ENCODE assay signal across 8 cellular contexts in the genomic region with DNA sequence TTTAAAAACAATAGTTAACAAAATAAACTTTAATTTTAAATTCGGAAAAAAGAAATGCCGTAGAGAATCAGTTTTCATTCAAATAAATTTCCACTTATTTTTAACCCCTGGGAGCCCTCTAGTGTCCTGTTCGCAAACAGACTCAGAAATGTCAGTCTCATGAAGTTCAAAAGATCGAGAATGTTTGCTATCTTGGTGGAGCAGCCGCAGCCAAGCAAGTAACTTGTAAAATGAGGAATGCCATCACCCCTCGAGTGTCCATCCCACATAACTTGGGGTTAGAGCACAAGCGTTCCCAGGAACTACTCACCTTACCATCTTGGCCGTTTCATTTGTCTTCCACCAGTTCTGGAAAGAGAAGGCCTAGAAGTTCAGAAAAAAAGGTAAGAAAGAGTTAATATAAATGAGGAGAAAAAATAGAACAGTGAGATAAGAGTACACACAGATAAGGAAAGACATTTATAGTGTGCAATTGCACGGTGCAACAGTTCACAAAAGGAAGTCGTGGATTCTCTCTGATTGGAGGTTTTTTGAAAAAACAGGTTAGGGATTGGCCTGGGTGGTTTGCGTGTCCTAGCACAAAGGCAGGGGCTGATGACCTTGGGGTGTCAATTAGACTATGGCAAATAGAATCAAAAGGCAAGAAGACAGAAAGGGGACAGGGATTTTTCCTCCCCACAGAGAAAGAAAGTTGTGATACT. TPM values are rescaled to one million over a fixed set of nuclear protein-coding genes. Genes with fewer than 3 reads are reported as not detected.
DNase-seq lines count a peak whose midpoint lies in the region; ATAC-seq and TF ChIP-seq lines count a peak whose summit lies in the region.

A gene (minus strand): TSS at position 468 of the 701 bp plus-strand sequence. CDS start 1,650 bp downstream, outside the sequence.

- H3K4me1 ChIP-seq in OCI-LY3 (ENCODE audit: low read length) (peaks cover 8% of the 10 kb centered on the region; the same call in 1 of the 2 replicates), urinary bladder (ENCODE audit: insufficient read depth) (peaks cover 1% of the 10 kb centered on the region)

- H3K27ac ChIP-seq in OCI-LY3 (ENCODE audit: low read length) (no peak within 1 kb of the TSS), urinary bladder (ENCODE audit: low read depth) (no peak within 1 kb of the TSS)

- DNase-seq in GM06990 (ENCODE audit: extremely low read depth, insufficient read length) (no peak), dermis microvascular lymphatic vessel endothelial cell (ENCODE audit: low read depth in 2 of 2) (peak; percentile 60 to 76), lung microvascular endothelial cell (ENCODE audit: low read depth in 2 of 2) (peak; percentile 77 to 78), foreskin melanocyte (no peak), cortex of kidney (lab: John Stamatoyannopoulos, UW) (no peak)

- H3K4me2 ChIP-seq in OCI-LY3 (ENCODE audit: low read length), result peak within 1 kb of the TSS; percentile 69

- peak; percentile 57 for TF ChIP-seq CTCF in GM06990 (IDR thresholded peaks at IDR 0.05; ENCODE audit: insufficient read depth, low read length, poor library complexity, severe bottlenecking)
- peak; percentile 98 for TF ChIP-seq CTCF in OCI-LY3 (IDR thresholded peaks at IDR 0.05; ENCODE audit: low read depth, low read length)

- no peaks in the 10 kb centered on the region for H3K9me3 ChIP-seq in OCI-LY3 (ENCODE audit: insufficient read depth, low read length)

- H4K20me1 ChIP-seq in OCI-LY3 (ENCODE audit: insufficient read depth, low read length), result no peaks in the 10 kb centered on the region

- H3K4me3 ChIP-seq in GM06990 (replicated peaks; ENCODE audit: low read depth, low read length), result no peak within 1 kb of the TSS
- H3K4me3 ChIP-seq in OCI-LY3 (ENCODE audit: low read length), result peak within 1 kb of the TSS; percentile 63
- H3K4me3 ChIP-seq in urinary bladder (ENCODE audit: low read depth, low read length), result peak within 1 kb of the TSS; percentile 33

- peak; percentile 49 for ATAC-seq in HG03159 (IDR thresholded peaks at IDR 0.05; ENCODE audit: unreplicated experiment)

- H3K27me3 ChIP-seq in GM06990 (replicated peaks; ENCODE audit: control insufficient read depth, insufficient read depth, low read length) (no peaks in the 10 kb centered on the region), OCI-LY3 (ENCODE audit: low read depth, low read length) (no peaks in the 10 kb centered on the region)

- peak within 1 kb of the TSS; percentile 94 for H2AFZ ChIP-seq in OCI-LY3 (ENCODE audit: low read depth, low read length)

- H3K36me3 ChIP-seq in GM06990 (ENCODE audit: control insufficient read depth, insufficient read depth, low read length) (no peaks in the 10 kb centered on the region), OCI-LY3 (replicated peaks; ENCODE audit: low read depth, low read length) (no peaks in the 10 kb centered on the region), urinary bladder (ENCODE audit: insufficient read depth) (no peaks in the 10 kb centered on the region)

- WGBS in urinary bladder, result 3% methylated on average over 11 of the region's 11 CpGs

- peak within 1 kb of the TSS; percentile 33 for H3K9ac ChIP-seq in OCI-LY3 (ENCODE audit: low read length)

- H3K79me2 ChIP-seq in OCI-LY3 (ENCODE audit: low read length), result no peaks in the 10 kb centered on the region

RNA-seq across cellular contexts. Expression of the gene that starts here (rescaled TPM):
- total RNA-seq in dermis microvascular lymphatic vessel endothelial cell, result 44.8 and 57.9 TPM in 2 replicates
- 32.7 and 57.8 TPM in 2 replicates for total RNA-seq in lung microvascular endothelial cell
- 155 TPM for total RNA-seq in urinary bladder
- 26.1 TPM for polyA plus RNA-seq in urinary bladder

Comparison
In these comparisons a context has a peak if more than half of its experiments do, and no peak if none do; other contexts are left out.
1. DNase-seq: peak in dermis microvascular lymphatic vessel endothelial cell (2 of 2) and lung microvascular endothelial cell (2 of 2); none in GM06990 (single experiment), foreskin melanocyte (single experiment) and cortex of kidney (single experiment).